ENCODE assay signal across 14 cellular contexts in the genomic region with DNA sequence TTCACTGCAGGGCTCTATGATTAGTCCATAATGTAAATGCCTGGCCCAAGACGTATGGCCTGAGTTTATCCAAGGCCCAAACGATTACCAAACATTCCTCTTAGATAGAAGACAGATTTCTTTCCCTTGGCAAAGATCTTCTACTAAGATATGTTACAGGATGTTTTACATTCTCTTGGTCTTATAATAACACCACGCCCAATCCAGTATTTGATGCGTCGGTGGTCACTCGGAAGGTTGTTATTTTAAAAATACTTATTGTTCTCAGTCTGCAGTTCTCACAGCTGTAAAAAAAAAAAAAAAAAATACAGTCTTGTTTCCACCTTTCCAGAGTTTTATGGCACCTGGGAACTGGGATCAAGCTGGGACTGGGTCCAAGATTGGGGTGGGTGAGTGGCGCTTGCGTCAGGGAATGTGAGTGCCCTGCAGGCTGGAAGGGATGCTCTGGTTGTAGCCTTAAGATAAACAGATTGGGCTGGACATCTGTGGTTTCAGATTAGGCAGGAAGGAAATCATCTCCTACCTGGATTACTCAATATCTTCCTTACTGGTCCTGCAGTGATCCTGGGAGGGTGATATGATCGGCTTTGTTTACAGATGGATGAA.
DNase-seq lines count a peak whose midpoint lies in the region; ATAC-seq and TF ChIP-seq lines count a peak whose summit lies in the region.
"Had no signal": no experiment of that assay in that cellular context is flagged by ENCODE, and none has a peak within 500 bp of the region (broad histone marks: within the 10 kb centered on the region; RNA-seq: fewer than 3 reads in every experiment).

No MANE protein-coding gene starts in this region.

- in situ Hi-C loops in ACHN (cut with HindIII; ENCODE audit: low pct_ligation_motif_present, low pct_unique_long_range_greater_than_20kb, low sequenced_read_pairs), result no loop called here

- no peaks in the 10 kb centered on the region for H3K27me3 ChIP-seq in breast epithelium
- no peaks in the 10 kb centered on the region for H3K27me3 ChIP-seq in lower lobe of right lung (ENCODE audit: low read depth)

- DNase-seq in ACHN, result peak; percentile 7
- DNase-seq in breast epithelium (ENCODE audit: low spot score in 2 of 2), result no peak
- DNase-seq in lower lobe of right lung, result no peak
- no peak for DNase-seq in stimulated activated naive CD4-positive, alpha-beta T cell (lab: John Stamatoyannopoulos, UW)
- DNase-seq in NCI-H1417 (lab: John Stamatoyannopoulos, UW), result no peak
- DNase-seq: activated CD8-positive, alpha-beta memory T cell treated with anti-CD3 and anti-CD28 coated beads, Interleukin-2, amount 50 U/mL, for 4 hours; CD8-positive, alpha-beta memory T cell; effector memory CD8-positive, alpha-beta T cell; naive thymus-derived CD4-positive, alpha-beta T cell; RPMI8226 had no signal

- no peak for ATAC-seq in lower lobe of right lung
- no peak for ATAC-seq in HG03280 (IDR thresholded peaks at IDR 0.05; ENCODE audit: unreplicated experiment)
- ATAC-seq in GM19397 (IDR thresholded peaks at IDR 0.05; ENCODE audit: unreplicated experiment), result no peak
- ATAC-seq: effector memory CD8-positive, alpha-beta T cell had no signal

- intact Hi-C loops in breast epithelium (cut with DNase I; ENCODE audit: low total_unique reads) (no loop called here), lower lobe of right lung (cut with DNase I) (no loop called here)

- H3K4me1 ChIP-seq in breast epithelium (no peaks in the 10 kb centered on the region), lower lobe of right lung (peaks cover 14% of the 10 kb centered on the region)

- H3K36me3 ChIP-seq in breast epithelium (no peaks in the 10 kb centered on the region), lower lobe of right lung (no peaks in the 10 kb centered on the region)

- peak overlapping the region; percentile 70 to 83 for H3K27ac ChIP-seq in breast epithelium
- peak overlapping the region; percentile 61 for H3K27ac ChIP-seq in lower lobe of right lung
- H3K27ac ChIP-seq: KMS-11 had no signal

- H3K4me3 ChIP-seq in breast epithelium (no peak overlapping the region), lower lobe of right lung (no peak overlapping the region)

- no peak for TF ChIP-seq CTCF in breast epithelium (IDR thresholded peaks at IDR 0.05)
- no peak for TF ChIP-seq CTCF in lower lobe of right lung (IDR thresholded peaks at IDR 0.05)

- peak; percentile 46; the same call in 1 of the 2 replicates for TF ChIP-seq EP300 in Ishikawa (IDR thresholded peaks at IDR 0.05; ENCODE audit: borderline replicate concordance)

- H3K9me3 ChIP-seq in breast epithelium (no peaks in the 10 kb centered on the region), lower lobe of right lung (no peaks in the 10 kb centered on the region)

- no peak for TF ChIP-seq RAD21 in Ishikawa (IDR thresholded peaks at IDR 0.05; ENCODE audit: low read depth)

- no peak for TF ChIP-seq POLR2A in breast epithelium (IDR thresholded peaks at IDR 0.05)

TF ChIP-seq in Ishikawa, 13 proteins besides CTCF, POLR2A, EP300 and RAD21:
- TF ChIP-seq YY1 (IDR thresholded peaks at IDR 0.05; ENCODE audit: low read depth) (no peak), TEAD4 (IDR thresholded peaks at IDR 0.05) (0 out of 2 replicates have a peak, but pooled peaks have one; percentile 8), CEBPB (IDR thresholded peaks at IDR 0.05) (no peak), TAF1 (IDR thresholded peaks at IDR 0.05; ENCODE audit: low read depth) (no peak), CREB1 (IDR thresholded peaks at IDR 0.05; ENCODE audit: low read depth) (no peak), FOXM1 (IDR thresholded peaks at IDR 0.05; ENCODE audit: borderline replicate concordance, low read depth) (0 out of 2 replicates have a peak, but pooled peaks have one; percentile 31), TCF12 (IDR thresholded peaks at IDR 0.05; ENCODE audit: low read depth) (no peak), EGR1 (IDR thresholded peaks at IDR 0.05) (no peak), NFIC (IDR thresholded peaks at IDR 0.05) (no peak)
- TF ChIP-seq, protein P1, sequence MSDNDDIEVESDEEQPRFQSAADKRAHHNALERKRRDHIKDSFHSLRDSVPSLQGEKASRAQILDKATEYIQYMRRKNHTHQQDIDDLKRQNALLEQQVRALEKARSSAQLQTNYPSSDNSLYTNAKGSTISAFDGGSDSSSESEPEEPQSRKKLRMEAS (IDR thresholded peaks at IDR 0.05), result no peak
- TF ChIP-seq, protein P2, sequence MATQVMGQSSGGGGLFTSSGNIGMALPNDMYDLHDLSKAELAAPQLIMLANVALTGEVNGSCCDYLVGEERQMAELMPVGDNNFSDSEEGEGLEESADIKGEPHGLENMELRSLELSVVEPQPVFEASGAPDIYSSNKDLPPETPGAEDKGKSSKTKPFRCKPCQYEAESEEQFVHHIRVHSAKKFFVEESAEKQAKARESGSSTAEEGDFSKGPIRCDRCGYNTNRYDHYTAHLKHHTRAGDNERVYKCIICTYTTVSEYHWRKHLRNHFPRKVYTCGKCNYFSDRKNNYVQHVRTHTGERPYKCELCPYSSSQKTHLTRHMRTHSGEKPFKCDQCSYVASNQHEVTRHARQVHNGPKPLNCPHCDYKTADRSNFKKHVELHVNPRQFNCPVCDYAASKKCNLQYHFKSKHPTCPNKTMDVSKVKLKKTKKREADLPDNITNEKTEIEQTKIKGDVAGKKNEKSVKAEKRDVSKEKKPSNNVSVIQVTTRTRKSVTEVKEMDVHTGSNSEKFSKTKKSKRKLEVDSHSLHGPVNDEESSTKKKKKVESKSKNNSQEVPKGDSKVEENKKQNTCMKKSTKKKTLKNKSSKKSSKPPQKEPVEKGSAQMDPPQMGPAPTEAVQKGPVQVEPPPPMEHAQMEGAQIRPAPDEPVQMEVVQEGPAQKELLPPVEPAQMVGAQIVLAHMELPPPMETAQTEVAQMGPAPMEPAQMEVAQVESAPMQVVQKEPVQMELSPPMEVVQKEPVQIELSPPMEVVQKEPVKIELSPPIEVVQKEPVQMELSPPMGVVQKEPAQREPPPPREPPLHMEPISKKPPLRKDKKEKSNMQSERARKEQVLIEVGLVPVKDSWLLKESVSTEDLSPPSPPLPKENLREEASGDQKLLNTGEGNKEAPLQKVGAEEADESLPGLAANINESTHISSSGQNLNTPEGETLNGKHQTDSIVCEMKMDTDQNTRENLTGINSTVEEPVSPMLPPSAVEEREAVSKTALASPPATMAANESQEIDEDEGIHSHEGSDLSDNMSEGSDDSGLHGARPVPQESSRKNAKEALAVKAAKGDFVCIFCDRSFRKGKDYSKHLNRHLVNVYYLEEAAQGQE (IDR thresholded peaks at IDR 0.05; ENCODE audit: low read depth), result no peak
- TF ChIP-seq, protein P3, sequence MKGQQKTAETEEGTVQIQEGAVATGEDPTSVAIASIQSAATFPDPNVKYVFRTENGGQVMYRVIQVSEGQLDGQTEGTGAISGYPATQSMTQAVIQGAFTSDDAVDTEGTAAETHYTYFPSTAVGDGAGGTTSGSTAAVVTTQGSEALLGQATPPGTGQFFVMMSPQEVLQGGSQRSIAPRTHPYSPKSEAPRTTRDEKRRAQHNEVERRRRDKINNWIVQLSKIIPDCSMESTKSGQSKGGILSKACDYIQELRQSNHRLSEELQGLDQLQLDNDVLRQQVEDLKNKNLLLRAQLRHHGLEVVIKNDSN (IDR thresholded peaks at IDR 0.05), result no peak
